Comparison of ENCODE assay signal across 7 cellular contexts in the genomic region with DNA sequence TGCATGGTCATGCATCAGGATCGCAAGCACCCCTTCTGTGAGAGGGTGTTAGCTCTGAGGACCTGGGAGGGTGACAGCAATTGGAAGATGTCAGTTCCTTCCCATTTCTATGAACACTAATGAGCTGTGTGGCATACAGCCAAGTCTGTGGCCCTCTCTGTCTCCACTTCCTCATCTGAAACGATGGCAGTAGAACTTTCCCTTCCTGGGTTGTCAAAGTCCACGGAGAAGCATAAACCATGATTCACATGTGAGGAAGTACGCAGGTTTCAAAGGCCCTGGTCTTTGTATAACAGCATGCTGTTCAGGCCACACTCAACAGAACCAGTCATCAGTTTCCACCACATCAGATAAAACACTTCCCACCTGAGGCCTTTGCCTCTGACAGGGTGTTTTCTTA.
DNase-seq lines count a peak whose midpoint lies in the region; ATAC-seq, FAIRE-seq and TF ChIP-seq lines count a peak whose summit lies in the region.

No MANE protein-coding gene starts in this region.

- peaks cover 10% of the 10 kb centered on the region for H3K9me3 Mint-ChIP-seq in activated naive CD8-positive, alpha-beta T cell treated with anti-CD3 and anti-CD28 coated beads, Interleukin-2, amount 10 ng/mL, durations not matched to agents 7 days and 5 days

- H3K4me3 ChIP-seq in small intestine (ENCODE audit: low read depth in 1 of 2, low read length in 2 of 2) = no peak overlapping the region

- no peaks in the 10 kb centered on the region for H3K36me3 Mint-ChIP-seq in activated naive CD8-positive, alpha-beta T cell treated with anti-CD3 and anti-CD28 coated beads, Interleukin-2, amount 10 ng/mL, durations not matched to agents 7 days and 5 days

- H3K4me1 ChIP-seq in small intestine (ENCODE audit: control insufficient read depth in 2 of 2, insufficient read depth in 1 of 2, low read depth in 1 of 2, low read length in 1 of 2) (peaks cover 0 to 6% of the 10 kb centered on the region in 2 donors), foreskin keratinocyte (no peaks in the 10 kb centered on the region)

- H3K27ac ChIP-seq in small intestine (ENCODE audit: low read depth in 1 of 2, low read length in 1 of 2) (peak overlapping the region; percentile 64 to 83), foreskin keratinocyte (no peak overlapping the region)

- peak; percentile 72 for ATAC-seq in GM18909 (IDR thresholded peaks at IDR 0.05; ENCODE audit: poor library complexity, unreplicated experiment)
- ATAC-seq in HG03175 (IDR thresholded peaks at IDR 0.05; ENCODE audit: unreplicated experiment) = peak; percentile 59
- ATAC-seq in activated naive CD8-positive, alpha-beta T cell treated with anti-CD3 and anti-CD28 coated beads, Interleukin-2, amount 10 ng/mL, durations not matched to agents 7 days and 5 days (ENCODE audit: low read depth) = peak; percentile 47
- ATAC-seq in foreskin keratinocyte = no peak

- no peak for DNase-seq in activated naive CD8-positive, alpha-beta T cell treated with anti-CD3 and anti-CD28 coated beads, Interleukin-2, amount 10 ng/mL, durations not matched to agents 7 days and 5 days
- peak; percentile 99 for DNase-seq in small intestine
- no peak for DNase-seq in foreskin keratinocyte
- DNase-seq in stimulated activated CD8-positive, alpha-beta memory T cell treated with anti-CD3 and anti-CD28 coated beads, Interleukin-4, amount 100 ng/mL, for 48 hours = no peak
- DNase-seq in DMS 273 treated with DMSO at 0.1 percent for 48 hours (lab: John Stamatoyannopoulos, UW) = no peak

- H3K4me3 Mint-ChIP-seq in activated naive CD8-positive, alpha-beta T cell treated with anti-CD3 and anti-CD28 coated beads, Interleukin-2, amount 10 ng/mL, durations not matched to agents 7 days and 5 days = no peak overlapping the region

- TF ChIP-seq CTCF in foreskin keratinocyte (conservative IDR thresholded peaks at IDR 0.05) = no peak

- no peaks in the 10 kb centered on the region for H3K27me3 ChIP-seq in small intestine (ENCODE audit: control insufficient read depth in 2 of 2, insufficient read depth in 2 of 2, low read length in 2 of 2)
- H3K27me3 ChIP-seq in foreskin keratinocyte = no peaks in the 10 kb centered on the region

- no peaks in the 10 kb centered on the region for H3K9me3 ChIP-seq in small intestine (ENCODE audit: control insufficient read depth, low read depth)

- WGBS in small intestine, 3 donors = 12 to 21% (median 20%) methylated on average over 4 of the region's 4 CpGs

- POLR2A ChIA-PET in activated naive CD8-positive, alpha-beta T cell treated with anti-CD3 and anti-CD28 coated beads, Interleukin-2, amount 10 ng/mL, durations not matched to agents 7 days and 5 days (lab: Charles Lee) = no interaction called here

- peaks cover 15% of the 10 kb centered on the region for H3K27me3 Mint-ChIP-seq in activated naive CD8-positive, alpha-beta T cell treated with anti-CD3 and anti-CD28 coated beads, Interleukin-2, amount 10 ng/mL, durations not matched to agents 7 days and 5 days

- H3K36me3 ChIP-seq in small intestine (ENCODE audit: control insufficient read depth in 2 of 2, insufficient read depth in 2 of 2, low read length in 2 of 2) = no peaks in the 10 kb centered on the region

- peak; percentile 62 for FAIRE-seq in small intestine (lab: Jason Lieb, UNC)

- no peak overlapping the region for H3K27ac Mint-ChIP-seq in activated naive CD8-positive, alpha-beta T cell treated with anti-CD3 and anti-CD28 coated beads, Interleukin-2, amount 10 ng/mL, durations not matched to agents 7 days and 5 days

- peaks cover 10% of the 10 kb centered on the region for H3K4me1 Mint-ChIP-seq in activated naive CD8-positive, alpha-beta T cell treated with anti-CD3 and anti-CD28 coated beads, Interleukin-2, amount 10 ng/mL, durations not matched to agents 7 days and 5 days
